In genomic region chr5:159908201-159908940, GRCh38 we compare ENCODE assay signal across 27 cellular contexts. TPM values are rescaled to one million over a fixed set of nuclear protein-coding genes. Genes with fewer than 3 reads are reported as not detected.
DNase-seq lines count a peak whose midpoint lies in the region; TF ChIP-seq lines count a peak whose summit lies in the region.
"Had no signal": no experiment of that assay in that cellular context is flagged by ENCODE, and none has a peak within 500 bp of the region (broad histone marks: within the 10 kb centered on the region; RNA-seq: fewer than 3 reads in every experiment).

No MANE protein-coding gene starts in this region.

- H3K27me3 ChIP-seq in breast epithelium: peaks cover 0 to 7% of the 10 kb centered on the region in 2 donors
- H3K27me3 ChIP-seq: brain microvascular endothelial cell, hepatocyte, ovary had no signal

- in situ Hi-C loops in GM13977 (cut with MboI; ENCODE audit: low pct_unique_long_range_greater_than_20kb, low sequenced_read_pairs, unreplicated experiment): no loop called here

- no peak overlapping the region for H3K4me3 Mint-ChIP-seq in MCF 10A (ENCODE audit: unreplicated experiment)
- H3K4me3 Mint-ChIP-seq in endothelial cell (ENCODE audit: unreplicated experiment): no peak overlapping the region
- H3K4me3 Mint-ChIP-seq: activated naive CD8-positive, alpha-beta T cell; activated T-helper 1 cell treated with anti-CD3 and anti-CD28 coated beads, Interleukin-12 subunit alpha, Interleukin-12 subunit beta, Interleukin-2, Interleukin-4 antibody, amounts not matched to agents 30 ng/mL and 10 ng/mL and 1 ng/mL, durations not matched to agents 14 hours and 24 hours and 36 hours; dendritic cell treated with granulocyte-macrophage colony-stimulating factor and Interleukin-4, amounts not matched to agents 40 ng/mL and 50 ng/mL, for 4 days; memory B cell; naive thymus-derived CD4-positive, alpha-beta T cell had no signal

- H3K4me1 ChIP-seq in breast epithelium: peaks cover 0 to 4% of the 10 kb centered on the region in 2 donors

- no peak overlapping the region for H3K27ac ChIP-seq in breast epithelium
- H3K27ac ChIP-seq: brain microvascular endothelial cell, foreskin keratinocyte, hepatocyte, ovary had no signal

- H3K27ac Mint-ChIP-seq in MCF 10A (ENCODE audit: low read depth, unreplicated experiment) (peak overlapping the region; percentile 8), endothelial cell (ENCODE audit: unreplicated experiment) (peak overlapping the region; percentile 10)
- H3K27ac Mint-ChIP-seq: activated naive CD8-positive, alpha-beta T cell; activated T-helper 1 cell treated with anti-CD3 and anti-CD28 coated beads, Interleukin-12 subunit alpha, Interleukin-12 subunit beta, Interleukin-2, Interleukin-4 antibody, amounts not matched to agents 30 ng/mL and 10 ng/mL and 1 ng/mL, durations not matched to agents 14 hours and 24 hours and 36 hours; dendritic cell treated with granulocyte-macrophage colony-stimulating factor and Interleukin-4, amounts not matched to agents 40 ng/mL and 50 ng/mL, for 4 days; memory B cell; naive thymus-derived CD4-positive, alpha-beta T cell had no signal

- POLR2A ChIA-PET in MCF 10A (lab: Yijun Ruan, JAX): interaction anchor here (0.7 to 2.1 kb wide), 4 partner anchors 8 to 89 kb away, joined by 4 to 9 read pairs (median 5); no protein-coding TSS in a partner anchor

- TF ChIP-seq POLR2A in breast epithelium (IDR thresholded peaks at IDR 0.05): no peak

- H3K36me3 Mint-ChIP-seq in MCF 10A (ENCODE audit: insufficient read depth, unreplicated experiment) (peaks cover 6% of the 10 kb centered on the region), endothelial cell (ENCODE audit: low read depth, unreplicated experiment) (no peaks in the 10 kb centered on the region)
- H3K36me3 Mint-ChIP-seq: activated naive CD8-positive, alpha-beta T cell; memory B cell; naive thymus-derived CD4-positive, alpha-beta T cell had no signal

- H3K4me3 ChIP-seq in breast epithelium: no peak overlapping the region
- H3K4me3 ChIP-seq: hepatocyte, K562, ovary had no signal

- TF ChIP-seq CTCF in MCF 10A (IDR thresholded peaks at IDR 0.05; ENCODE audit: unreplicated experiment): no peak
- no peak for TF ChIP-seq CTCF in breast epithelium (IDR thresholded peaks at IDR 0.05)
- TF ChIP-seq CTCF in endothelial cell (IDR thresholded peaks at IDR 0.05; ENCODE audit: unreplicated experiment): no peak
- TF ChIP-seq CTCF in GM13977 (IDR thresholded peaks at IDR 0.05; ENCODE audit: extremely low read depth, insufficient read depth, missing control alignments): no peak

- DNase-seq in MCF 10A (ENCODE audit: unreplicated experiment) (peak; percentile 96), breast epithelium (ENCODE audit: low spot score in 2 of 2) (no peak), SW480 (ENCODE audit: low spot score) (peak; percentile 30), endothelial cell (ENCODE audit: low spot score) (no peak), NCI-H774 (lab: John Stamatoyannopoulos, UW) (no peak), GM13977 (ENCODE audit: low spot score) (no peak), OCI-M1 (lab: John Stamatoyannopoulos, UW) (no peak), ecto neural progenitor cell (ENCODE audit: low spot score) (no peak)
- DNase-seq: activated CD4-positive, CD25-positive, alpha-beta regulatory T cell treated with anti-CD3 and anti-CD28 coated beads, Interleukin-2, amount 50 U/mL, for 72 hours; brain microvascular endothelial cell; C1 segment of cervical spinal cord; DMS 273 treated with DMSO at 0.1 percent for 48 hours; foreskin keratinocyte; GDM1; naive thymus-derived CD4-positive, alpha-beta T cell; NCI-H1930; NCI-H446 treated with DMSO at 0.1 percent for 48 hours; ovary; right cardiac atrium; stimulated activated CD8-positive, alpha-beta memory T cell treated with anti-CD3 and anti-CD28 coated beads, Interleukin-4, amount 100 ng/mL, for 48 hours had no signal

- no peaks in the 10 kb centered on the region for H3K27me3 Mint-ChIP-seq in MCF 10A (ENCODE audit: insufficient read depth, unreplicated experiment)
- H3K27me3 Mint-ChIP-seq in endothelial cell (ENCODE audit: unreplicated experiment): peaks cover 7% of the 10 kb centered on the region

- no peaks in the 10 kb centered on the region for H3K9me3 ChIP-seq in breast epithelium
- H3K9me3 ChIP-seq: ovary had no signal

- intact Hi-C loops in MCF 10A (cut with micrococcal nuclease): loop anchor here (5.0 kb wide), 1 partner anchor 81 kb away; no protein-coding TSS in a partner anchor
- intact Hi-C loops in breast epithelium (cut with DNase I; ENCODE audit: low total_unique reads): no loop called here

- no peaks in the 10 kb centered on the region for H3K9me3 Mint-ChIP-seq in MCF 10A (ENCODE audit: unreplicated experiment)
- no peaks in the 10 kb centered on the region for H3K9me3 Mint-ChIP-seq in endothelial cell (ENCODE audit: unreplicated experiment)
- H3K9me3 Mint-ChIP-seq: activated T-helper 1 cell treated with anti-CD3 and anti-CD28 coated beads, Interleukin-12 subunit alpha, Interleukin-12 subunit beta, Interleukin-2, Interleukin-4 antibody, amounts not matched to agents 30 ng/mL and 10 ng/mL and 1 ng/mL, durations not matched to agents 14 hours and 24 hours and 36 hours; dendritic cell treated with granulocyte-macrophage colony-stimulating factor and Interleukin-4, amounts not matched to agents 40 ng/mL and 50 ng/mL, for 4 days; memory B cell had no signal

- H3K36me3 ChIP-seq in breast epithelium: no peaks in the 10 kb centered on the region
- H3K36me3 ChIP-seq: brain microvascular endothelial cell, ovary had no signal

- CTCF ChIA-PET in MCF 10A (lab: Yijun Ruan, JAX): interaction anchor here (1.1 to 3.8 kb wide), 9 partner anchors 9 to 621 kb away, joined by 3 to 21 read pairs (median 5); partner anchors contain the start of gene ADRA1B

- no TSS peak for BruUV-seq in MCF 10A (replicated peaks; lab: Mats Ljungman, UMichigan)

- H3K4me1 Mint-ChIP-seq in MCF 10A (ENCODE audit: insufficient read depth, unreplicated experiment) (peaks cover 76% of the 10 kb centered on the region), endothelial cell (ENCODE audit: unreplicated experiment) (peaks cover 15% of the 10 kb centered on the region)

RNA-seq across cellular contexts. Expression of gene ADRA1B, which starts 7.9 kb away (rescaled TPM):
- 0.14 TPM in 1 of 2 replicates, not detected in the other for total RNA-seq in MCF 10A (2022)
- 1 to 10 TPM in 1 of 3 donors, under 1 TPM in 2; 0.33 to 2.9 (median 0.88) TPM for total RNA-seq in breast epithelium
- not detected for total RNA-seq in endothelial cell (ENCODE audit: unreplicated experiment)
- total RNA-seq: A673; activated T-helper 1 cell treated with anti-CD3 and anti-CD28 coated beads, Interleukin-12 subunit alpha, Interleukin-12 subunit beta, Interleukin-2, Interleukin-4 antibody, amounts not matched to agents 30 ng/mL and 10 ng/mL and 1 ng/mL, durations not matched to agents 14 hours and 24 hours and 36 hours; K562 had no signal

Comparison
In these comparisons a context has a peak if more than half of its experiments do, and no peak if none do; other contexts are left out.
1. DNase-seq: peak in MCF 10A (single experiment) and SW480 (single experiment); none in breast epithelium (0 of 2), endothelial cell (single experiment), NCI-H774 (single experiment), GM13977 (single experiment), OCI-M1 (single experiment) and ecto neural progenitor cell (single experiment).